Comparison of ENCODE assay signal across 9 cellular contexts in the genomic region with DNA sequence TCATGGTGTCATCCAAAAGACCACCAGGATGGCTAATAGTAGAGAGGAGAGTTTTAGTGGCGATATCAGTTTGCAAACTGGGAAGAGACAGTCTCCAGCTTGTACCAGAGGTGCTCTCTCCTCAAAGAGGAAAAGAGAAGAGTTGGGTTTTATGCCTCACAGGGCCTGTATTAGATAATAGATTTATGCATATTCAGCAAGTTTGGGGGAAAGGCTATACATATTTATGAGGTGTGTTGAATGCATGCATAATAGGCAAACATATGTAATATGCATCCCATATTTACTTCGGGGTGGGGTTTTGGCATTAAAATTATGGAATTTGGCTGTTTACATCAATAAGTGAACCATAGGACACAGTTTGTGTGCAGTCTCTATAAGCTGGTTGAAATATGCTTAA. TPM values are rescaled to one million over a fixed set of nuclear protein-coding genes. Genes with fewer than 3 reads are reported as not detected.
"Had no signal": no experiment of that assay in that cellular context is flagged by ENCODE, and none has a peak within 500 bp of the region (broad histone marks: within the 10 kb centered on the region; RNA-seq: fewer than 3 reads in every experiment).

No MANE protein-coding gene starts in this region.

- H3K36me3 Mint-ChIP-seq: IgD-negative memory B cell had no signal

- H3K4me1 Mint-ChIP-seq: IgD-negative memory B cell had no signal

- H3K4me3 Mint-ChIP-seq: IgD-negative memory B cell had no signal

- H3K27me3 Mint-ChIP-seq: IgD-negative memory B cell had no signal

- H3K27ac ChIP-seq: HL-60, KMS-11 had no signal

- H3K4me2 ChIP-seq: KMS-11 had no signal

- FAIRE-seq: HTR-8/SVneo had no signal

- DNase-seq: Karpas-422, Kasumi-1, KBM-7, KG1 had no signal

- H3K9ac ChIP-seq: KMS-11 had no signal

RNA-seq across cellular contexts. Expression of gene ADGRL3, which starts 22.8 kb away (rescaled TPM):
- total RNA-seq: HT-29 had no signal
- polyA plus RNA-seq: IgD-negative memory B cell had no signal
